29 cellular contexts compared by ENCODE assay signal in the genomic region with DNA sequence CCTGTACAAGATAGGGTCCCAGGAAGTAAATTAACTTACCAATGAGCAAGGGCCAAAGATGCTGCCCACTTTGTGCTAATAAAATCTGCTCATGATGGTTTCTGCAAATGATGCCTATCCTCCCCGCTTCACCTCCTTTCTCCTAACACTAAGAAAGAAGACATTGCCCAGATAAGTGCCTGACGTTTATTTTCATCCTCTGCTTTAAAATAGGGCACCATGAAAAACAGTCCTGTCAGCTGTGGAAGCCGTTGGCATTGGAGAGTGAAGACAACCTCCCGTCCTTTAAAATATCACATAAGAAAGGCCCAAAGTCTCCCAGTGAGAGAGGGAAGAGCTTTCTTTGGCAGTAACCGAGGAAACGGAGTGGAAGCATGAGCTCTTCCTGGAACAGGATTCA. TPM values are rescaled to one million over a fixed set of nuclear protein-coding genes. Genes with fewer than 3 reads are reported as not detected.
"Had no signal": no experiment of that assay in that cellular context is flagged by ENCODE, and none has a peak within 500 bp of the region (broad histone marks: within the 10 kb centered on the region; RNA-seq: fewer than 3 reads in every experiment).

No MANE protein-coding gene starts in this region.

- H3K27ac Mint-ChIP-seq: naive thymus-derived CD4-positive, alpha-beta T cell; natural killer cell; nephron; neural progenitor cell; stimulated activated effector memory CD8-positive, alpha-beta T cell treated with anti-CD3 and anti-CD28 coated beads, Interleukin-12 subunit alpha, Interleukin-12 subunit beta, amount 100 ng/mL, for 72 hours; stimulated activated naive B cell treated with anti-CD40 and anti-IgM and Interleukin-4, amounts not matched to agents 10 μg/mL and 1 μg/mL and 100 μg/mL, for 72 hours; stimulated activated naive CD8-positive, alpha-beta T cell treated with anti-CD3 and anti-CD28 coated beads, Interleukin-15, Interleukin-2, amounts not matched to agents 100 ng/mL and 50 ng/mL, for 24 hours; type B pancreatic cell had no signal

- H3K36me3 ChIP-seq: neural progenitor cell, neutrophil, pancreas, prostate gland, stomach, thoracic aorta, thyroid gland, tibial nerve, upper lobe of right lung, uterus had no signal

- H3K27ac ChIP-seq: neural progenitor cell, neutrophil, pancreas, prostate gland, stomach, thoracic aorta, thyroid gland, tibial nerve, upper lobe of right lung, uterus had no signal

- H3K36me3 Mint-ChIP-seq: natural killer cell; neural progenitor cell; stimulated activated effector memory CD8-positive, alpha-beta T cell treated with anti-CD3 and anti-CD28 coated beads, Interleukin-12 subunit alpha, Interleukin-12 subunit beta, amount 100 ng/mL, for 72 hours; stimulated activated naive B cell treated with anti-CD40 and anti-IgM and Interleukin-4, amounts not matched to agents 10 μg/mL and 1 μg/mL and 100 μg/mL, for 72 hours; type B pancreatic cell had no signal

- H3K4me1 Mint-ChIP-seq: natural killer cell; nephron; stimulated activated naive B cell treated with anti-CD40 and anti-IgM and Interleukin-4, amounts not matched to agents 10 μg/mL and 1 μg/mL and 100 μg/mL, for 72 hours had no signal

- FAIRE-seq: pancreas, small intestine had no signal

- H3K4me3 Mint-ChIP-seq: naive thymus-derived CD4-positive, alpha-beta T cell; natural killer cell; nephron; neural progenitor cell; stimulated activated effector memory CD8-positive, alpha-beta T cell treated with anti-CD3 and anti-CD28 coated beads, Interleukin-12 subunit alpha, Interleukin-12 subunit beta, amount 100 ng/mL, for 72 hours; stimulated activated naive B cell treated with anti-CD40 and anti-IgM and Interleukin-4, amounts not matched to agents 10 μg/mL and 1 μg/mL and 100 μg/mL, for 72 hours; stimulated activated naive CD8-positive, alpha-beta T cell treated with anti-CD3 and anti-CD28 coated beads, Interleukin-15, Interleukin-2, amounts not matched to agents 100 ng/mL and 50 ng/mL, for 24 hours; type B pancreatic cell had no signal

- H3K4me2 ChIP-seq: neural progenitor cell had no signal

- H2AFZ ChIP-seq: neural progenitor cell had no signal

- ATAC-seq: naive thymus-derived CD4-positive, alpha-beta T cell; natural killer cell; pancreas; right cardiac atrium; sciatic nerve; stimulated activated effector memory CD8-positive, alpha-beta T cell treated with anti-CD3 and anti-CD28 coated beads, Interleukin-12 subunit alpha, Interleukin-12 subunit beta, amount 100 ng/mL, for 72 hours; stimulated activated naive B cell treated with anti-CD40 and anti-IgM and Interleukin-4, amounts not matched to agents 10 μg/mL and 1 μg/mL and 100 μg/mL, for 72 hours; upper lobe of right lung had no signal

- H3K9ac ChIP-seq: neural progenitor cell had no signal

- H3K4me1 ChIP-seq: neural progenitor cell, pancreas, prostate gland, stomach, thyroid gland, tibial nerve, upper lobe of right lung, uterus had no signal

- H3K9me3 ChIP-seq: neutrophil, pancreas, prostate gland, stomach, thoracic aorta, thyroid gland, tibial nerve, upper lobe of right lung, uterus had no signal

- DNase-seq: naive thymus-derived CD4-positive, alpha-beta T cell; natural killer cell; nucleus accumbens; pancreas; right cardiac atrium; small intestine; stimulated activated CD4-positive, alpha-beta T cell treated with anti-CD3 and anti-CD28 coated beads, Interleukin-15, amount 100 ng/mL, for 24 hours; stimulated activated CD4-positive, alpha-beta T cell treated with anti-CD3 and anti-CD28 coated beads, Interleukin-2, amount 100 ng/mL, for 24 hours; stimulated activated CD4-positive, alpha-beta T cell treated with anti-CD3 and anti-CD28 coated beads, Interleukin-2, amount 100 ng/mL, for 48 hours; stimulated activated CD4-positive, alpha-beta T cell treated with anti-CD3 and anti-CD28 coated beads, Interleukin-4, amount 100 ng/mL, for 24 hours; stimulated activated naive B cell treated with anti-CD40 and anti-IgM and Interleukin-4, amounts not matched to agents 10 μg/mL and 1 μg/mL and 100 μg/mL, for 72 hours; stimulated activated naive CD4-positive, alpha-beta T cell treated with Interleukin-2 at 50 U/mL for 16 hours; stomach; thyroid gland; upper lobe of right lung; uterus had no signal

- H3K4me3 ChIP-seq: neural progenitor cell, pancreas, prostate gland, stomach, thoracic aorta, thyroid gland, tibial nerve, upper lobe of right lung, uterus had no signal

- H3K9me3 Mint-ChIP-seq: natural killer cell; nephron; neural progenitor cell; stimulated activated effector memory CD8-positive, alpha-beta T cell treated with anti-CD3 and anti-CD28 coated beads, Interleukin-12 subunit alpha, Interleukin-12 subunit beta, amount 100 ng/mL, for 72 hours; stimulated activated naive B cell treated with anti-CD40 and anti-IgM and Interleukin-4, amounts not matched to agents 10 μg/mL and 1 μg/mL and 100 μg/mL, for 72 hours; stimulated activated naive CD8-positive, alpha-beta T cell treated with anti-CD3 and anti-CD28 coated beads, Interleukin-15, Interleukin-2, amounts not matched to agents 100 ng/mL and 50 ng/mL, for 24 hours had no signal

- H3K27me3 ChIP-seq: neural progenitor cell, neutrophil, pancreas, stomach, thyroid gland, tibial nerve, upper lobe of right lung, uterus had no signal

RNA-seq across cellular contexts. Expression of a gene that starts 1.7 kb away (rescaled TPM):
- total RNA-seq: natural killer cell, pancreas, renal cortical epithelial cell, sciatic nerve, skeletal muscle tissue, thyroid gland, urinary bladder had no signal
- polyA plus RNA-seq: naive thymus-derived CD4-positive, alpha-beta T cell; pancreas; right cardiac atrium; stomach had no signal
